7 cellular contexts compared by ENCODE assay signal in the genomic region with DNA sequence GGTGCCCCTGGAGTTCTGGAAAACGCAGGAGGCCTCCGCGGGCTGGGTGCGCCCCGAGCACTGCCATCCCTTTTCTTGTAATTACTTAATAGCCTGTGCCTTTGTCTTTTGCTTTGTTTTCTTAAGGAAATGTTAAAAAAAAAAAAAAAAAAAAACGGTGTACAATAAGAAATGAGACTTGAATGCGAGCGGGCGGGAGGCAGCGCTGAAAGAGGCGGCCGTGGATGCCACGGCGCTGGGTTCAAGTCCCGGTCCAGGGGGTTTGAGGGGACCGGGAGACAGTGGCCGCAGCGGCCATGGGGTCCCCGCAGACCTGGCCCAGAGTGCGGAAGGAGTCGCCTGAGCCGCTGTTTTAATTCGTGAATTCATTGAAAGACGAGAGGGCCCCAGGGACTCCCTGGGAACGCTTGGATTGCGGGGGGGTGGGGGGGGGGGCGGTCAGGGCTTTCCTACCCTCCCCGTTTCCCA.
DNase-seq lines count a peak whose midpoint lies in the region; ATAC-seq and TF ChIP-seq lines count a peak whose summit lies in the region.

No MANE protein-coding gene starts in this region.

- H2BK120ac ChIP-seq in mesendoderm (ENCODE audit: low read depth, low read length): peak overlapping the region; percentile 34

- H3K36me3 ChIP-seq in HUES64 (ENCODE audit: insufficient read depth, low read length) (no peaks in the 10 kb centered on the region), mesendoderm (ENCODE audit: control insufficient read depth, insufficient read depth, low read length) (no peaks in the 10 kb centered on the region), thyroid gland (no peaks in the 10 kb centered on the region)

- TF ChIP-seq CTCF in thyroid gland (IDR thresholded peaks at IDR 0.05): no peak

- peaks cover 14 to 27% of the 10 kb centered on the region in 2 donors for H3K27me3 Mint-ChIP-seq in effector memory CD8-positive, alpha-beta T cell

- H3K27ac Mint-ChIP-seq in effector memory CD8-positive, alpha-beta T cell: peak overlapping the region in 1 of 2 donors; percentile 54

- H3K23ac ChIP-seq in mesendoderm (ENCODE audit: low read length): no peak overlapping the region

- H3K9ac ChIP-seq in HUES64 (ENCODE audit: low read depth, low read length): no peak overlapping the region
- no peak overlapping the region for H3K9ac ChIP-seq in mesendoderm (ENCODE audit: low read length)

- DNase-seq in effector memory CD8-positive, alpha-beta T cell: no peak
- DNase-seq in mesendoderm (no peak), thyroid gland (peak in 1 of 2 donors; percentile 5), NCI-H1092 (lab: John Stamatoyannopoulos, UW) (no peak), G401 (ENCODE audit: low spot score) (no peak), HCEC 1CT (no peak)

- no peak overlapping the region for H2BK5ac ChIP-seq in mesendoderm (ENCODE audit: low read length)

- H3K4me3 Mint-ChIP-seq in effector memory CD8-positive, alpha-beta T cell: peak overlapping the region; percentile 59 to 68

- H3K79me2 ChIP-seq in mesendoderm (ENCODE audit: control insufficient read depth, insufficient read depth, low read length): no peaks in the 10 kb centered on the region

- no peak overlapping the region for H2AK5ac ChIP-seq in mesendoderm (ENCODE audit: low read length)

- in situ Hi-C loops in G401 (cut with HindIII; ENCODE audit: low sequenced_read_pairs): no loop called here

- no peak for ATAC-seq in effector memory CD8-positive, alpha-beta T cell (replicated peaks)

- H3K56ac ChIP-seq in mesendoderm (ENCODE audit: low read length): peak overlapping the region; percentile 85

- H3K4me1 ChIP-seq in HUES64 (ENCODE audit: insufficient read depth, low read length) (peaks cover 56% of the 10 kb centered on the region), mesendoderm (ENCODE audit: control insufficient read depth, low read depth, low read length) (no peaks in the 10 kb centered on the region), thyroid gland (peaks cover 3 to 11% of the 10 kb centered on the region in 2 donors)

- no peak overlapping the region; the same call in 1 of the 2 replicates for H3K27ac ChIP-seq in HUES64 (ENCODE audit: low read depth, low read length)
- no peak overlapping the region for H3K27ac ChIP-seq in mesendoderm (ENCODE audit: low read depth, low read length)
- peak overlapping the region in 2 of 3 donors; percentile 77 to 83 for H3K27ac ChIP-seq in thyroid gland

- H3K18ac ChIP-seq in mesendoderm (ENCODE audit: low read length): peak overlapping the region; percentile 99

- peaks cover 3 to 4% of the 10 kb centered on the region in 2 donors for H3K4me1 Mint-ChIP-seq in effector memory CD8-positive, alpha-beta T cell (ENCODE audit: low read depth in 2 of 2)

- H3K36me3 Mint-ChIP-seq in effector memory CD8-positive, alpha-beta T cell (ENCODE audit: insufficient read depth): no peaks in the 10 kb centered on the region

- H4K5ac ChIP-seq in mesendoderm (ENCODE audit: low read length): no peak overlapping the region

- no peaks in the 10 kb centered on the region for H3K79me1 ChIP-seq in mesendoderm (ENCODE audit: low read length)

- H3K9me3 ChIP-seq in HUES64 (ENCODE audit: insufficient read depth, low read depth, low read length) (no peaks in the 10 kb centered on the region), thyroid gland (no peaks in the 10 kb centered on the region)

- peak overlapping the region; percentile 98 for H4K8ac ChIP-seq in mesendoderm (ENCODE audit: low read depth, low read length)

- H3K4ac ChIP-seq in mesendoderm (ENCODE audit: low read depth, low read length): peak overlapping the region; percentile 47

- H2BK15ac ChIP-seq in mesendoderm (replicated peaks; ENCODE audit: low read depth): no peak overlapping the region

- no peaks in the 10 kb centered on the region for H3K9me3 Mint-ChIP-seq in effector memory CD8-positive, alpha-beta T cell

- H3K27me3 ChIP-seq in HUES64 (ENCODE audit: insufficient read depth, low read length): no peaks in the 10 kb centered on the region
- no peaks in the 10 kb centered on the region for H3K27me3 ChIP-seq in mesendoderm (ENCODE audit: insufficient read depth, low read length, poor library complexity)
- H3K27me3 ChIP-seq in thyroid gland: no peaks in the 10 kb centered on the region

- intact Hi-C loops in thyroid gland (cut with DNase I): loop anchor here (10.0 kb wide), 2 partner anchors 208 to 302 kb away; no protein-coding TSS in a partner anchor

- H3K4me3 ChIP-seq in HUES64 (ENCODE audit: low read length) (peak overlapping the region; percentile 23; the same call in 1 of the 2 replicates), mesendoderm (ENCODE audit: low read length) (no peak overlapping the region), thyroid gland (replicated peaks in 1 of 3) (peak overlapping the region in 1 of 3 donors; percentile 59)

- WGBS in HUES64: 55% methylated on average over 27 of the region's 28 CpGs
- no CpG with 5 or more reads among the region's 28 CpGs for WGBS in mesendoderm (ENCODE audit: extremely low coverage, insufficient coverage, low lambda C conversion rate)
- 37 to 39% methylated on average over 27 to 28 of the region's 28 CpGs for WGBS in thyroid gland, 2 donors

- H3K4me2 ChIP-seq in mesendoderm (ENCODE audit: low read length): no peak overlapping the region

- TF ChIP-seq POLR2A in thyroid gland (IDR thresholded peaks at IDR 0.05): no peak

Comparison
In these comparisons a context has a peak if more than half of its experiments do, and no peak if none do; other contexts are left out.
1. H3K27ac ChIP-seq: peak in thyroid gland (2 of 3); none in HUES64 (single experiment) and mesendoderm (single experiment).